1 cellular context compared by ENCODE assay signal in genomic region chr10:31759124-31759798, GRCh38.
TF ChIP-seq lines count a peak whose summit lies in the region.

No MANE protein-coding gene starts in this region.

TF ChIP-seq in GM12878, 131 proteins besides CTCF, POLR2A, EP300 and RAD21 (continued from another document):
- TF ChIP-seq POLR2AphosphoS2 (IDR thresholded peaks at IDR 0.05; ENCODE audit: low read depth, low read length), result no peak
- TF ChIP-seq NBN (IDR thresholded peaks at IDR 0.05), result 0 out of 2 replicates have a peak, but pooled peaks have one; percentile 14
- peak; percentile 77 for TF ChIP-seq ZNF687 (IDR thresholded peaks at IDR 0.05)
- no peak for TF ChIP-seq ZNF384 (IDR thresholded peaks at IDR 0.05; ENCODE audit: borderline replicate concordance, low read depth, low read length)
- no peak for TF ChIP-seq SRF (IDR thresholded peaks at IDR 0.05; ENCODE audit: low read depth in 2 of 2, low read length in 2 of 2)
- no peak for TF ChIP-seq CREM (IDR thresholded peaks at IDR 0.05; ENCODE audit: low read depth)
- TF ChIP-seq DPF2 (IDR thresholded peaks at IDR 0.05), result peak; percentile 16; the same call in 1 of the 2 replicates
